23 cellular contexts compared by ENCODE assay signal in the genomic region with DNA sequence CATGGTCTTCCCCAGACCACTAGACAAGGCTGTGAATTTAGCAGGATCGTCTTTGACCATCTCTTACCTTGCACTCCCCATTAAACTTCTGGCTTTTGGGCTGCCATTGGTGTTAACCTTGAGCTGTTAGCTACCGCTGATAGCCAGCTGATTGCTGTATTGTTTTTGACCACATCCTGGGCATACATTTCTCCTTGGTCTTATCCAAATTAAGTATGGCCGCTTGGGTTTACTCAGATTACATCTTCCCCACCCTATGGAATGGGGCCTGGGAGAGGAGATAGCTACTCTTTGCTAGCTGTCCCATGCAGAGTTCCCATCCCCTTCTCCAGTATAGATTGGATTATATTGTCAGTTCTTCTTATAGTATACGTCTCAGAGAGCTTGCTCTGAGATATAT.
"Had no signal": no experiment of that assay in that cellular context is flagged by ENCODE, and none has a peak within 500 bp of the region (broad histone marks: within the 10 kb centered on the region; RNA-seq: fewer than 3 reads in every experiment).

No MANE protein-coding gene starts in this region.

- H3K36me3 ChIP-seq: colonic mucosa, esophagus muscularis mucosa, esophagus squamous epithelium, gastrocnemius medialis, gastroesophageal sphincter, heart left ventricle, heart right ventricle had no signal

- H3K9me3 Mint-ChIP-seq: effector memory CD8-positive, alpha-beta T cell had no signal

- DNase-seq: colonic mucosa; cortex of kidney; dermis blood vessel endothelial cell; dorsolateral prefrontal cortex; effector CD4-positive, alpha-beta T cell; effector CD8-positive, alpha-beta T cell; effector memory CD4-positive, alpha-beta T cell; effector memory CD8-positive, alpha-beta T cell; erythroblast; esophagus squamous epithelium; foreskin fibroblast; foreskin keratinocyte; gastrocnemius medialis; glutamatergic neuron; head of caudate nucleus; heart left ventricle; heart right ventricle had no signal

- H3K9me3 ChIP-seq: colonic mucosa, esophagus muscularis mucosa, esophagus squamous epithelium, gastrocnemius medialis, gastroesophageal sphincter, heart left ventricle, heart right ventricle had no signal

- H3K27ac ChIP-seq: colonic mucosa, coronary artery, dorsolateral prefrontal cortex, epithelial cell of prostate, esophagus muscularis mucosa, esophagus squamous epithelium, foreskin keratinocyte, gastrocnemius medialis, gastroesophageal sphincter, heart left ventricle, heart right ventricle had no signal

- ATAC-seq: effector memory CD8-positive, alpha-beta T cell; esophagus mucosa; foreskin keratinocyte; gastrocnemius medialis; gastroesophageal sphincter; heart left ventricle; heart right ventricle had no signal

- H3K27me3 ChIP-seq: colonic mucosa, esophagus muscularis mucosa, esophagus squamous epithelium, foreskin keratinocyte, gastrocnemius medialis, gastroesophageal sphincter, heart left ventricle, heart right ventricle had no signal

- H3K4me3 ChIP-seq: colonic mucosa, coronary artery, dorsolateral prefrontal cortex, esophagus muscularis mucosa, esophagus squamous epithelium, gastrocnemius medialis, gastroesophageal sphincter, heart left ventricle, heart right ventricle had no signal

- H3K27me3 Mint-ChIP-seq: dendritic cell treated with granulocyte-macrophage colony-stimulating factor and Interleukin-4, amounts not matched to agents 40 ng/mL and 50 ng/mL, for 4 days had no signal

- H3K27ac Mint-ChIP-seq: dendritic cell treated with granulocyte-macrophage colony-stimulating factor and Interleukin-4, amounts not matched to agents 40 ng/mL and 50 ng/mL, for 4 days; effector memory CD8-positive, alpha-beta T cell had no signal

- H3K4me1 ChIP-seq: colonic mucosa, esophagus muscularis mucosa, esophagus squamous epithelium, foreskin keratinocyte, gastrocnemius medialis, gastroesophageal sphincter, heart left ventricle, heart right ventricle had no signal

- H3K4me3 Mint-ChIP-seq: dendritic cell treated with granulocyte-macrophage colony-stimulating factor and Interleukin-4, amounts not matched to agents 40 ng/mL and 50 ng/mL, for 4 days; effector memory CD8-positive, alpha-beta T cell had no signal
